8 cellular contexts compared by ENCODE assay signal in genomic region chr9:109411069-109411761, GRCh38.
DNase-seq lines count a peak whose midpoint lies in the region; ATAC-seq and TF ChIP-seq lines count a peak whose summit lies in the region.

No MANE protein-coding gene starts in this region.

- intact Hi-C loops in sciatic nerve (cut with DNase I) (no loop called here), prostate gland (cut with DNase I) (no loop called here)

- no peaks in the 10 kb centered on the region for H3K27me3 ChIP-seq in prostate gland (replicated peaks; ENCODE audit: insufficient read depth)

- no peak overlapping the region for H3K27ac ChIP-seq in prostate gland

- TF ChIP-seq POLR2A in prostate gland (IDR thresholded peaks at IDR 0.05), result no peak

- no peak for TF ChIP-seq RAD21 in Ishikawa (IDR thresholded peaks at IDR 0.05; ENCODE audit: low read depth)

- no peak overlapping the region for H3K4me3 ChIP-seq in prostate gland

- H3K9me3 ChIP-seq in prostate gland, result no peaks in the 10 kb centered on the region

- DNase-seq in sciatic nerve (ENCODE audit: low spot score) (peak; percentile 7), NCI-H2227 (lab: John Stamatoyannopoulos, UW; ENCODE audit: unreplicated experiment) (no peak), prostate gland (ENCODE audit: low spot score) (no peak), G401 (ENCODE audit: low spot score) (no peak), KBM-7 (no peak)

- WGBS in prostate gland, result 94% methylated on average over 10 of the region's 10 CpGs

- TF ChIP-seq CTCF in prostate gland (IDR thresholded peaks at IDR 0.05), result no peak

- H3K36me3 ChIP-seq in prostate gland, result no peaks in the 10 kb centered on the region

- TF ChIP-seq EP300 in Ishikawa (IDR thresholded peaks at IDR 0.05; ENCODE audit: borderline replicate concordance), result no peak

- peak; percentile 84 for ATAC-seq in GM19035 (IDR thresholded peaks at IDR 0.05; ENCODE audit: unreplicated experiment)
- ATAC-seq in HG02610 (IDR thresholded peaks at IDR 0.05; ENCODE audit: unreplicated experiment), result peak; percentile 76
- ATAC-seq in sciatic nerve, result peak; percentile 20

- H3K4me1 ChIP-seq in prostate gland (replicated peaks), result no peaks in the 10 kb centered on the region

- in situ Hi-C loops in G401 (cut with HindIII; ENCODE audit: low sequenced_read_pairs), result no loop called here
- in situ Hi-C loops in KBM-7 (cut with MboI; ENCODE audit: low pct_unique_long_range_greater_than_20kb, low sequenced_read_pairs), result no loop called here

TF ChIP-seq in Ishikawa, 13 proteins besides CTCF, POLR2A, EP300 and RAD21:
- TF ChIP-seq TCF12 (IDR thresholded peaks at IDR 0.05; ENCODE audit: low read depth) (no peak), USF1 (IDR thresholded peaks at IDR 0.05) (no peak), NFIC (IDR thresholded peaks at IDR 0.05) (no peak), REST (IDR thresholded peaks at IDR 0.05; ENCODE audit: low read depth) (peak; percentile 46; the same call in 1 of the 2 replicates), TAF1 (IDR thresholded peaks at IDR 0.05; ENCODE audit: low read depth) (no peak), TEAD4 (IDR thresholded peaks at IDR 0.05) (no peak)

Comparison
In these comparisons a context has a peak if more than half of its experiments do, and no peak if none do; other contexts are left out.
1. ATAC-seq: peak in every context shown above with its lines; median percentile 84 in GM19035; 76 in HG02610; 20 in sciatic nerve.